8 cellular contexts compared by ENCODE assay signal in genomic region chr1:226125097-226125630, GRCh38.
A peak's percentile ranks its signal among the peaks of the same experiment; 100 is the strongest.
DNase-seq lines count a peak whose midpoint lies in the region; ATAC-seq and TF ChIP-seq lines count a peak whose summit lies in the region.

No MANE protein-coding gene starts in this region.

- DNase-seq in DMS79 treated with DMSO at 0.1 percent for 48 hours (lab: John Stamatoyannopoulos, UW): peak; percentile 92
- DNase-seq in NCI-H2196 (lab: John Stamatoyannopoulos, UW; ENCODE audit: unreplicated experiment): peak; percentile 96
- peak; percentile 69 for DNase-seq in brain microvascular endothelial cell
- DNase-seq in inferior parietal cortex (ENCODE audit: extremely low spot score): peak; percentile 91
- DNase-seq in stimulated activated CD4-positive, alpha-beta T cell treated with anti-CD3 and anti-CD28 coated beads, Interleukin-15, amount 100 ng/mL, for 1 hour (ENCODE audit: low read depth in 1 of 2, low spot score in 1 of 2): peak; percentile 76 to 82
- no peak for DNase-seq in amniotic stem cell (lab: John Stamatoyannopoulos, UW)

- H3K27me3 ChIP-seq in brain microvascular endothelial cell (replicated peaks): no peaks in the 10 kb centered on the region

- TF ChIP-seq CTCF in VCaP (conservative IDR thresholded peaks at IDR 0.05) (peak; percentile 91), brain microvascular endothelial cell (IDR thresholded peaks at IDR 0.05; ENCODE audit: low read depth, low read length, missing control alignments) (peak; percentile 98)

- peak overlapping the region; percentile 100 for H3K27ac ChIP-seq in VCaP
- H3K27ac ChIP-seq in brain microvascular endothelial cell: no peak overlapping the region

- no peak overlapping the region for H3K4me3 ChIP-seq in brain microvascular endothelial cell (ENCODE audit: low read depth, low read length)

- H3K36me3 ChIP-seq in brain microvascular endothelial cell (replicated peaks): no peaks in the 10 kb centered on the region

- in situ Hi-C loops in brain microvascular endothelial cell (cut with HindIII; ENCODE audit: low pct_ligation_motif_present, low sequenced_read_pairs): no loop called here

- ATAC-seq in HG02642 (IDR thresholded peaks at IDR 0.05; ENCODE audit: poor library complexity, unreplicated experiment): peak; percentile 22
